ENCODE assay signal across 9 cellular contexts in the genomic region with DNA sequence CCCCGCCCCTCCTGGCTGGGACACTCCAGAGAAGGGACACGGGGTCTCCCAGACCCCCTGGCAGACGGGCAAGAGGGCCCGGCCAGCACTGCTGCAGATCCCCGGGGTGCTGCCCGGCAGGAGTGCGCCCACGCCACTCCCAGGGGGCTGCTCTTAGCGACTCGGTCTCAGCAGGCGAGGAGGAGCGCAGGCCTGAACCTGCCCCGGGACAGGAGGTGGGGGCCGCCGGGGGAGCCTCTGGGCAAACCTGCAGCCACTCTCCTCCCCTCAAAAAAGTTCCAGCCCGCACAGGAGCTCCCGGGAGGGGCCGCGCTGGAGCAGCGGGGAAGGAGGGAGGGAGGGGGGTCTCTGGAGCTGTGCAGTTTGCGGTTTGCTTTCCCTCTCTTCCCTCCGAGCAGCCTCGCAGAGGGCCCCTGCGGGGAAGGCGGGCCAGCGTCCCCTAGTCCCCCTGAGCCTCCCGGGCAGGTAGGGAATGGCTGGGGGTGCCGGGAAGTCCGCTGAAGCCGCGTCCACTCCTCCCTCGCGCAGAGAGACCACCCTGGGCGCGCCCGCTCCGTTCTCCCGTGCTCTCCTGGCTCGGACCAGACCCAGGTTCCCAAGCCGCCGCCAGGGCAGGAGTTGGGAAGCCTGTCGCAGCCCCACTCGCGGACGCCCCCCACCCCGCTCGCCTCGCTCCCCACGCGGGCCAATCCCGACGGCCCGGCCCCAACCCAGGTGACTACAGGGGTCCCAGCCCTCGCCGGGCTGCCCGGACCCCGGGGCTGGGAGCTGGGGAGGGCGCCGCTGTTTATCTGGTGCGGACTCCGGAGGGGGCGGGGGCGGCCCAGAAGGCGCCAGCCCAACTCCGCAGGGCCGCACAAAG. TPM values are rescaled to one million over a fixed set of nuclear protein-coding genes. Genes with fewer than 3 reads are reported as not detected.
DNase-seq lines count a peak whose midpoint lies in the region; ATAC-seq and TF ChIP-seq lines count a peak whose summit lies in the region.
"Had no signal": no experiment of that assay in that cellular context is flagged by ENCODE, and none has a peak within 500 bp of the region (broad histone marks: within the 10 kb centered on the region; RNA-seq: fewer than 3 reads in every experiment).

No MANE protein-coding gene starts in this region.

- peaks cover 41% of the 10 kb centered on the region for H3K4me1 ChIP-seq in SJSA1 (replicated peaks)
- H3K4me1 ChIP-seq in psoas muscle = peaks cover 44% of the 10 kb centered on the region

- H3K4me3 ChIP-seq in SJSA1 (peak overlapping the region; percentile 53), psoas muscle (peak overlapping the region; percentile 61)

- TF ChIP-seq CTCF in psoas muscle (IDR thresholded peaks at IDR 0.05) = no peak

- intact Hi-C loops in cardiac septum (cut with DNase I) = loop anchor here (5.0 kb wide), 2 partner anchors 41 to 56 kb away; no protein-coding TSS in a partner anchor
- intact Hi-C loops in psoas muscle (cut with DNase I) = no loop called here
- intact Hi-C loops in posterior vena cava (cut with DNase I) = loop anchor here in 1 of 2 donors (5.0 kb wide), 1 partner anchor 424 kb away; no protein-coding TSS in a partner anchor

- H3K27me3 ChIP-seq in SJSA1 (replicated peaks) (no peaks in the 10 kb centered on the region), psoas muscle (ENCODE audit: insufficient read depth in 3 of 3, low read length in 2 of 3) (no peaks in the 10 kb centered on the region)

- H3K36me3 ChIP-seq in SJSA1 = peaks cover 41% of the 10 kb centered on the region
- peaks cover 4 to 36% of the 10 kb centered on the region in 2 donors for H3K36me3 ChIP-seq in psoas muscle (ENCODE audit: insufficient read depth in 1 of 2, low read depth in 1 of 2)

- peak; percentile 8 for DNase-seq in DMS79 (lab: John Stamatoyannopoulos, UW)
- peak; percentile 19 to 42 for DNase-seq in SJSA1 (ENCODE audit: low read depth in 1 of 2, low spot score in 2 of 2)
- DNase-seq in cardiac septum (ENCODE audit: low spot score) = peak; percentile 74
- no peak for DNase-seq in psoas muscle
- DNase-seq in hippocampal formation (lab: John Stamatoyannopoulos, UW) = no peak
- no peak for DNase-seq in NCI-H1930 (lab: John Stamatoyannopoulos, UW)
- no peak for DNase-seq in posterior vena cava (ENCODE audit: low spot score)
- DNase-seq: activated B cell treated with CpG ODN at 0.5 μM for 24 hours had no signal

- ATAC-seq in psoas muscle (no peak), GM21619 (IDR thresholded peaks at IDR 0.05; ENCODE audit: unreplicated experiment) (no peak)

- H3K27ac ChIP-seq in SJSA1 = peak overlapping the region; percentile 84
- peak overlapping the region; percentile 16 for H3K27ac ChIP-seq in psoas muscle

- H3K9me3 ChIP-seq in SJSA1 (replicated peaks) (no peaks in the 10 kb centered on the region), psoas muscle (no peaks in the 10 kb centered on the region)

- WGBS in psoas muscle, 3 donors = 28 to 53% (median 43%) methylated on average over 36 to 66 of the region's 66 CpGs

RNA-seq across cellular contexts. Expression of gene NACC2, which starts 44.2 kb away (rescaled TPM):
- total RNA-seq in SJSA1 (2014; rRNA removed; shearing (Covaris generic)) = 18.9 and 20.2 TPM in 2 replicates
- total RNA-seq in cardiac septum = 57.8 TPM
- 10 to 100 TPM; 18.4 to 33.5 (median 28.0) TPM for total RNA-seq in psoas muscle
- polyA plus RNA-seq in psoas muscle = 10 to 100 TPM in 2 of 3 donors, 1 to 10 TPM in 1; 8.5 to 14.0 (median 10.4) TPM
- 10 to 100 TPM; 73.5 to 77.7 TPM for total RNA-seq in posterior vena cava

Comparison
In these comparisons a context has a peak if more than half of its experiments do, and no peak if none do; other contexts are left out.
1. DNase-seq: peak in DMS79 (single experiment), SJSA1 (2 of 2) and cardiac septum (single experiment); none in psoas muscle (0 of 2), hippocampal formation (0 of 2), NCI-H1930 (0 of 2) and posterior vena cava (single experiment).